Comparison of ENCODE assay signal across 15 cellular contexts in the genomic region with DNA sequence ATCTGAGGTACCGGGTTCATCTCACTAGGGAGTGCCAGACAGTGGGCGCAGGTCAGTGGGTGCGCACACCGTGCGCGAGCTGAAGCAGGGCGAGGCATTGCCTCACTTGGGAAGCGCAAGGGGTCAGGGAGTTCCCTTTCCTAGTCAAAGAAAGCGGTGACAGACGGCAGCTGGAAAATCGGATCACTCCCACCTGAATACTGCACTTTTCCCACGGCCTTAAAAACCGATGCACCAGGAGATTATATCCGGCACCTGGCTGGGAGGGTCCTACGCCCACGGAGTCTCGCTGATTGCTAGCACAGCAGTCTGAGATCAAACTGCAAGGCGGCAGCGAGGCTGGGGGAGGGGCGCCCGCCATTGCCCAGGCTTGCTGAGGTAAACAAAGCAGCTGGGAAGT. TPM values are rescaled to one million over a fixed set of nuclear protein-coding genes. Genes with fewer than 3 reads are reported as not detected.
"Had no signal": no experiment of that assay in that cellular context is flagged by ENCODE, and none has a peak within 500 bp of the region (broad histone marks: within the 10 kb centered on the region; RNA-seq: fewer than 3 reads in every experiment).

No MANE protein-coding gene starts in this region.

RNA-seq across cellular contexts. Expression of gene OR52B2, which starts 26.4 kb away (rescaled TPM):
- total RNA-seq: activated CD4-positive, alpha-beta T cell treated with anti-CD3 and anti-CD28 coated beads, Interleukin-2, amount 10 ng/mL, durations not matched to agents 7 days and 5 days; activated CD8-positive, alpha-beta memory T cell treated with anti-CD3 and anti-CD28 coated beads, Interleukin-2, amount 10 ng/mL, durations not matched to agents 7 days and 5 days; activated CD8-positive, alpha-beta T cell treated with anti-CD3 and anti-CD28 coated beads for 36 hours; bronchial epithelial cell; esophagus muscularis mucosa; gastrocnemius medialis; left ventricle myocardium inferior; lung microvascular endothelial cell; skeletal muscle tissue; T-helper 2 cell treated with Interferon-gamma antibody and Interleukin-4, amounts not matched to agents 100 ng/mL and 5 ng/mL, for 36 hours; urinary bladder had no signal
- polyA plus RNA-seq: urinary bladder had no signal

RNA-seq across cellular contexts. Expression of gene OR56B4, which starts 36.3 kb away (rescaled TPM):
- total RNA-seq: activated CD4-positive, alpha-beta T cell treated with anti-CD3 and anti-CD28 coated beads, Interleukin-2, amount 10 ng/mL, durations not matched to agents 7 days and 5 days; activated CD8-positive, alpha-beta memory T cell treated with anti-CD3 and anti-CD28 coated beads, Interleukin-2, amount 10 ng/mL, durations not matched to agents 7 days and 5 days; activated CD8-positive, alpha-beta T cell treated with anti-CD3 and anti-CD28 coated beads for 36 hours; bronchial epithelial cell; colonic mucosa; dorsolateral prefrontal cortex; esophagus muscularis mucosa; gastrocnemius medialis; left ventricle myocardium inferior; lung microvascular endothelial cell; natural killer cell; skeletal muscle tissue; T-helper 2 cell treated with Interferon-gamma antibody and Interleukin-4, amounts not matched to agents 100 ng/mL and 5 ng/mL, for 36 hours; thyroid gland; urinary bladder had no signal
- polyA plus RNA-seq: urinary bladder had no signal

RNA-seq across cellular contexts. Expression of gene OR52W1, which starts 55.3 kb away (rescaled TPM):
- total RNA-seq: activated CD4-positive, alpha-beta T cell treated with anti-CD3 and anti-CD28 coated beads, Interleukin-2, amount 10 ng/mL, durations not matched to agents 7 days and 5 days; activated CD8-positive, alpha-beta memory T cell treated with anti-CD3 and anti-CD28 coated beads, Interleukin-2, amount 10 ng/mL, durations not matched to agents 7 days and 5 days; activated CD8-positive, alpha-beta T cell treated with anti-CD3 and anti-CD28 coated beads for 36 hours; bronchial epithelial cell; colonic mucosa; dorsolateral prefrontal cortex; esophagus muscularis mucosa; gastrocnemius medialis; left ventricle myocardium inferior; lung microvascular endothelial cell; natural killer cell; skeletal muscle tissue; T-helper 2 cell treated with Interferon-gamma antibody and Interleukin-4, amounts not matched to agents 100 ng/mL and 5 ng/mL, for 36 hours; thyroid gland; urinary bladder had no signal
- polyA plus RNA-seq: urinary bladder had no signal
